In the genomic region with DNA sequence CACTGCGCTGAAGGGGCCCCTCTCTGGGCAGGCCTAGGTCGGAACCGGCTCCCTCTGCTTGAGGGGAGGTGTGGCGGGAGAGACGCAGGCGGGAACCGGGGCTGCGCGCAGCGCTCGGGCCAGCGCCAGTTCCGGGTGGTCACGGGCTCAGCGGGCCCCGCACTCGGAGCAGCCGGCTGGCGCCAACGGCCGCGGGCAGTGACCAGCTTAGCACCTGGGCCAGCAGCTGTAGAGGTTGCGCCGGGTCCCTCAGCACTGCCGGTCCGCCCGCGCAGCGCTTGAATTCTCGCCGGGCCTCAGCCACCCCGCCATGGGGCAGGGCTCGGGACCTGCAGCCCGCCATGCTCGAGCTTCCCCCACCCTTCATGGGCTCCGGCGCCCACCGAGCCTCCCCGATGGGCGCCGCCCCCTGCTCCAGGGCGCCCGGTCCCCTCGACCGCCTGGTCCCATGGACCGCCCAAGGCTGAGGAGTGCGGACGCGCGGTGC, we compare ENCODE assay signal across 17 cellular contexts.
"Had no signal": no experiment of that assay in that cellular context is flagged by ENCODE, and none has a peak within 500 bp of the region (broad histone marks: within the 10 kb centered on the region; RNA-seq: fewer than 3 reads in every experiment).

No MANE protein-coding gene starts in this region.

- H3K36me3 Mint-ChIP-seq: activated naive CD8-positive, alpha-beta T cell treated with anti-CD3 and anti-CD28 coated beads for 36 hours; naive B cell; stimulated activated naive B cell treated with anti-CD40 and anti-IgM and Interleukin-4, amounts not matched to agents 10 μg/mL and 1 μg/mL and 100 μg/mL, for 72 hours; T-cell had no signal

- H3K27ac ChIP-seq: ascending aorta, breast epithelium, dorsolateral prefrontal cortex, gastroesophageal sphincter, heart right ventricle, transverse colon had no signal

- H3K27me3 ChIP-seq: ascending aorta, breast epithelium, dorsolateral prefrontal cortex, gastroesophageal sphincter, heart right ventricle, transverse colon had no signal

- H3K27me3 Mint-ChIP-seq: activated naive CD8-positive, alpha-beta T cell treated with anti-CD3 and anti-CD28 coated beads for 36 hours; naive B cell; stimulated activated naive B cell treated with anti-CD40 and anti-IgM and Interleukin-4, amounts not matched to agents 10 μg/mL and 1 μg/mL and 100 μg/mL, for 72 hours; T-cell had no signal

- DNase-seq: activated CD4-positive, alpha-beta T cell treated with anti-CD3 and anti-CD28 coated beads, Interleukin-2, amount 50 U/mL, for 1 hour; activated CD8-positive, alpha-beta memory T cell treated with anti-CD3 and anti-CD28 coated beads for 24 hours; activated naive CD8-positive, alpha-beta T cell treated with anti-CD3 and anti-CD28 coated beads for 36 hours; dorsolateral prefrontal cortex; endodermal cell; heart right ventricle; mammary epithelial cell; naive B cell; stimulated activated naive B cell treated with anti-CD40 and anti-IgM and Interleukin-4, amounts not matched to agents 10 μg/mL and 1 μg/mL and 100 μg/mL, for 72 hours; substantia nigra; T-cell; T-helper 9 cell; transverse colon had no signal

- H3K4me3 ChIP-seq: ascending aorta, breast epithelium, dorsolateral prefrontal cortex, gastroesophageal sphincter, heart right ventricle, transverse colon had no signal

- ATAC-seq: activated CD4-positive, CD25-positive, alpha-beta regulatory T cell treated with anti-CD3 and anti-CD28 coated beads, Interleukin-2, amount 50 U/mL, for 24 hours; gastroesophageal sphincter; stimulated activated naive B cell treated with anti-CD40 and anti-IgM and Interleukin-4, amounts not matched to agents 10 μg/mL and 1 μg/mL and 100 μg/mL, for 72 hours had no signal

- H3K4me3 Mint-ChIP-seq: activated naive CD8-positive, alpha-beta T cell treated with anti-CD3 and anti-CD28 coated beads for 36 hours; endodermal cell; naive B cell; stimulated activated naive B cell treated with anti-CD40 and anti-IgM and Interleukin-4, amounts not matched to agents 10 μg/mL and 1 μg/mL and 100 μg/mL, for 72 hours; T-cell had no signal

- H3K27ac Mint-ChIP-seq: activated naive CD8-positive, alpha-beta T cell treated with anti-CD3 and anti-CD28 coated beads for 36 hours; endodermal cell; naive B cell; stimulated activated naive B cell treated with anti-CD40 and anti-IgM and Interleukin-4, amounts not matched to agents 10 μg/mL and 1 μg/mL and 100 μg/mL, for 72 hours; T-cell had no signal

- H3K36me3 ChIP-seq: ascending aorta, breast epithelium, gastroesophageal sphincter, heart right ventricle, transverse colon had no signal

- H3K4me1 ChIP-seq: ascending aorta, breast epithelium, gastroesophageal sphincter, heart right ventricle, transverse colon had no signal

- H3K4me1 Mint-ChIP-seq: activated naive CD8-positive, alpha-beta T cell treated with anti-CD3 and anti-CD28 coated beads for 36 hours; endodermal cell; naive B cell; stimulated activated naive B cell treated with anti-CD40 and anti-IgM and Interleukin-4, amounts not matched to agents 10 μg/mL and 1 μg/mL and 100 μg/mL, for 72 hours; T-cell had no signal

- H3K9me3 ChIP-seq: ascending aorta, transverse colon had no signal
